In genomic region chr2:8761529-8762164, GRCh38 we compare ENCODE assay signal across 1 cellular context.
TF ChIP-seq lines count a peak whose summit lies in the region.

No MANE protein-coding gene starts in this region.

TF ChIP-seq in GM23338, 12 proteins besides CTCF, POLR2A, EP300 and RAD21 (continued from another document):
- TF ChIP-seq ETS1 (IDR thresholded peaks at IDR 0.05), result no peak
- TF ChIP-seq NANOG (IDR thresholded peaks at IDR 0.05; ENCODE audit: borderline replicate concordance), result no peak
- no peak for TF ChIP-seq ZNF462 (CRISPR knock-in tag; IDR thresholded peaks at IDR 0.05)
- no peak for TF ChIP-seq EZH2phosphoT487 (IDR thresholded peaks at IDR 0.05; ENCODE audit: unreplicated experiment)
- TF ChIP-seq ZNF331 (CRISPR knock-in tag; IDR thresholded peaks at IDR 0.05; ENCODE audit: low read depth), result no peak
- TF ChIP-seq CREB1 (CRISPR knock-in tag; IDR thresholded peaks at IDR 0.05; ENCODE audit: low read depth), result no peak
- TF ChIP-seq POLR2AphosphoS5 (IDR thresholded peaks at IDR 0.05; ENCODE audit: low read depth), result no peak
TF ChIP-seq in GM23338: peak in this region for 0.
